ENCODE assay signal across 12 cellular contexts in the genomic region with DNA sequence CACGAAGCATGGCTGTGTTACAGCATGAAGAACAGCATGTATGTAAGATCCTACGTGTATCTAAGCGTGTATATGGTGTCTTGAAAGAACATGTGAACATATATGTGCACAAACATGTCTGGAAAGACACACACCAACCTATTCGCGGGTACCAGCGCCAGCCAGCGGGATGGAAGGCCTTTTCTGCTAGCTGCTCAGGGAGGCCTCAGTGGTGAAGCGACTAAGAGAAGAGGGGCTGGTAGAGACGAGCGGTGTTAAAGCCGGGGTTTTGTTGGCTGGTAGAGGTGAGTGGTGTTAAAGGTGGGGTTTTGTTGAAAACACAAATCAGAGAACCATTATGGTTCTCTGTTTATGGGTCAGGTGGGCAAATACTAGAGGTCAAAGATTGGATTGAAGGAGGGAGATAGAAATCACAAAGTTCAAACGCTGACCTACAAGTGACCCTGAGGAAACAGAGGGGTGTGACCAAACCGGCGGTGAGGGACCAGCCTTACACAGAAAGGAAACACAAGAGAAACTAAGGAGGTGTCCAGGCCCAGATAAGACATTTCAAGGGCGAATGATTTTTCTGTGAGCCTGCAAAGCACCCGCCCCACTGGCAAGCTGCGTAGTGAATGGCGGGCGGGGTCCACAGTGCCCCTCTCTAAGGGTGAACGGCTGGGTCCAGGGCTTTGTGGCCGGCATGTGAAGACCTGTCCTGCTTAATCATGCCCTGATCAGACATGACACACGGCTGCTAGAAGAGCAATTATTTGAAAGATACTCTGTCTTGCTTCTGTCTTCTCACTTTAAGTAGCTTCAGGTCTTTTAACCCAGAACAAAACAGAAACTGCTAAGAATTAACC. TPM values are rescaled to one million over a fixed set of nuclear protein-coding genes. Genes with fewer than 3 reads are reported as not detected.
DNase-seq lines count a peak whose midpoint lies in the region; ATAC-seq, FAIRE-seq and TF ChIP-seq lines count a peak whose summit lies in the region.
"Had no signal": no experiment of that assay in that cellular context is flagged by ENCODE, and none has a peak within 500 bp of the region (broad histone marks: within the 10 kb centered on the region; RNA-seq: fewer than 3 reads in every experiment).

No MANE protein-coding gene starts in this region.

- TF ChIP-seq CTCF in Panc1 (IDR thresholded peaks at IDR 0.05): no peak
- TF ChIP-seq CTCF in astrocyte (IDR thresholded peaks at IDR 0.05; ENCODE audit: insufficient read depth, low read depth, low read length): no peak
- TF ChIP-seq CTCF in stomach (IDR thresholded peaks at IDR 0.05): no peak
- TF ChIP-seq CTCF in testis (IDR thresholded peaks at IDR 0.05): no peak

- peaks cover 4% of the 10 kb centered on the region for H3K36me3 Mint-ChIP-seq in astrocyte (ENCODE audit: low read depth, unreplicated experiment)

- H3K27me3 Mint-ChIP-seq in astrocyte (ENCODE audit: low read depth, unreplicated experiment): no peaks in the 10 kb centered on the region

- no peak for FAIRE-seq in astrocyte (lab: Jason Lieb, UNC)
- FAIRE-seq: colon had no signal

- H3K9me3 Mint-ChIP-seq in astrocyte (ENCODE audit: unreplicated experiment): no peaks in the 10 kb centered on the region
- H3K9me3 Mint-ChIP-seq: neural crest cell had no signal

- no peak for TF ChIP-seq EP300 in stomach (IDR thresholded peaks at IDR 0.05)

- no peaks in the 10 kb centered on the region for H3K9me3 ChIP-seq in Panc1 (ENCODE audit: control insufficient read depth, insufficient read depth, low read depth, low read length)
- H3K9me3 ChIP-seq in astrocyte (ENCODE audit: insufficient read depth, low read depth, low read length): no peaks in the 10 kb centered on the region
- no peaks in the 10 kb centered on the region for H3K9me3 ChIP-seq in stomach
- H3K9me3 ChIP-seq in testis: no peaks in the 10 kb centered on the region

- BruUV-seq in Panc1 (replicated peaks; lab: Mats Ljungman, UMichigan): no TSS peak

- TF ChIP-seq POLR2A in stomach (IDR thresholded peaks at IDR 0.05) (no peak), testis (IDR thresholded peaks at IDR 0.05) (no peak)

- H3K4me3 Mint-ChIP-seq in astrocyte (ENCODE audit: unreplicated experiment): no peak overlapping the region
- H3K4me3 Mint-ChIP-seq: neural crest cell had no signal

- no peaks in the 10 kb centered on the region for H3K27me3 ChIP-seq in Panc1 (ENCODE audit: control insufficient read depth, insufficient read depth, low read length)
- H3K27me3 ChIP-seq in astrocyte (ENCODE audit: insufficient read depth, low read length): no peaks in the 10 kb centered on the region
- no peaks in the 10 kb centered on the region for H3K27me3 ChIP-seq in stomach
- H3K27me3 ChIP-seq in testis: no peaks in the 10 kb centered on the region

- peaks cover 40% of the 10 kb centered on the region for H3K4me1 ChIP-seq in Panc1 (ENCODE audit: control insufficient read depth, insufficient read depth, low read length)
- H3K4me1 ChIP-seq in astrocyte (ENCODE audit: insufficient read depth, low read length): peaks cover 19% of the 10 kb centered on the region
- peaks cover 41 to 85% (median 63%) of the 10 kb centered on the region in 4 donors for H3K4me1 ChIP-seq in stomach
- peaks cover 43% of the 10 kb centered on the region for H3K4me1 ChIP-seq in testis

- intact Hi-C loops in Panc1 (cut with micrococcal nuclease; ENCODE audit: unreplicated experiment) (no loop called here), stomach (cut with DNase I; ENCODE audit: low total_unique reads) (no loop called here), testis (cut with DNase I; ENCODE audit: low total_unique reads) (no loop called here)

- H3K4me3 ChIP-seq in Panc1 (ENCODE audit: low read depth in 2 of 2, low read length in 2 of 2) (no peak overlapping the region), astrocyte (ENCODE audit: insufficient read depth, low read depth, low read length) (no peak overlapping the region), stomach (no peak overlapping the region), testis (no peak overlapping the region)

- CTCF ChIA-PET in Panc1 (lab: Charles Lee): no interaction called here

- H3K4me1 Mint-ChIP-seq in astrocyte (ENCODE audit: low read depth, unreplicated experiment): peaks cover 39% of the 10 kb centered on the region

- H3K9ac ChIP-seq in astrocyte (ENCODE audit: low read length): no peak overlapping the region

- DNase-seq in Panc1 (ENCODE audit: low read depth, low spot score): no peak
- DNase-seq in astrocyte (ENCODE audit: low read depth): no peak
- DNase-seq in kidney glomerular epithelial cell (lab: John Stamatoyannopoulos, UW): peak; percentile 36
- DNase-seq in stomach: peak; percentile 46
- DNase-seq in amygdala (lab: John Stamatoyannopoulos, UW): no peak
- DNase-seq in testis: no peak
- DNase-seq: activated CD8-positive, alpha-beta memory T cell treated with anti-CD3 and anti-CD28 coated beads, Interleukin-2, amount 50 U/mL, for 4 hours; NCI-H345; stimulated activated CD4-positive, alpha-beta T cell treated with anti-CD3 and anti-CD28 coated beads, Interleukin-2, amount 100 ng/mL, for 48 hours had no signal

- POLR2A ChIA-PET in Panc1 (lab: Charles Lee): no interaction called here

- in situ Hi-C loops in Panc1 (cut with HindIII; ENCODE audit: low pct_unique_long_range_greater_than_20kb, low sequenced_read_pairs): no loop called here

- H3K36me3 ChIP-seq in Panc1 (ENCODE audit: control insufficient read depth, insufficient read depth, low read length) (no peaks in the 10 kb centered on the region), astrocyte (ENCODE audit: insufficient read depth, low read length) (no peaks in the 10 kb centered on the region), stomach (peaks cover 0 to 3% (median 0%) of the 10 kb centered on the region in 4 donors), testis (ENCODE audit: low read depth, missing control alignments) (no peaks in the 10 kb centered on the region)

- H3K4me2 ChIP-seq in astrocyte (ENCODE audit: low read length): peak overlapping the region; percentile 58

- H3K27ac Mint-ChIP-seq in astrocyte (ENCODE audit: unreplicated experiment): no peak overlapping the region

- 36 to 54% (median 44%) methylated on average over 20 to 22 of the region's 22 CpGs for WGBS in stomach, 5 donors
- 63 to 73% methylated on average over 19 to 21 of the region's 22 CpGs for WGBS in testis, 2 donors

- H3K27ac ChIP-seq in Panc1 (ENCODE audit: low read length): peak overlapping the region; percentile 61
- no peak overlapping the region for H3K27ac ChIP-seq in astrocyte (ENCODE audit: low read depth, low read length)
- H3K27ac ChIP-seq in stomach: peak overlapping the region; percentile 22 to 67 (median 57)
- no peak overlapping the region for H3K27ac ChIP-seq in testis

- H2AFZ ChIP-seq in astrocyte (ENCODE audit: low read depth, low read length): no peak overlapping the region

- H4K20me1 ChIP-seq in astrocyte (ENCODE audit: insufficient read depth, low read length): peaks cover 84% of the 10 kb centered on the region

- H3K79me2 ChIP-seq in astrocyte (ENCODE audit: insufficient read depth, low read length): peaks cover 90% of the 10 kb centered on the region

- no peak for ATAC-seq in Panc1
- ATAC-seq in GM21786 (IDR thresholded peaks at IDR 0.05; ENCODE audit: unreplicated experiment): no peak

RNA-seq across cellular contexts. Expression of a gene that starts 8.1 kb away (rescaled TPM):
- total RNA-seq in Panc1 (2021; ENCODE audit: unreplicated experiment): 35.0 TPM
- polyA plus RNA-seq in Panc1 (2012; ENCODE audit: insufficient read length): 20.3 TPM
- 19.0 and 19.2 TPM in 2 replicates for total RNA-seq in astrocyte
- total RNA-seq in stomach: 10 to 100 TPM; 15.9 to 25.9 (median 21.3) TPM
- 1 to 10 TPM; 5.4 to 6.7 (median 6.4) TPM for polyA plus RNA-seq in stomach
- 10 to 100 TPM; 82.3 to 94.0 TPM for total RNA-seq in testis
- polyA plus RNA-seq in testis (ENCODE audit: insufficient read depth, low read depth, low replicate concordance): 130 TPM

Comparison
In these comparisons a context has a peak if more than half of its experiments do, and no peak if none do; other contexts are left out.
1. DNase-seq: peak in kidney glomerular epithelial cell (single experiment) and stomach (single experiment); none in Panc1 (single experiment), astrocyte (single experiment), amygdala (0 of 56) and testis (single experiment).
2. H3K27ac ChIP-seq: peak in Panc1 (single experiment) and stomach (5 of 5); none in astrocyte (single experiment) and testis (0 of 2).